ENCODE assay signal across 9 cellular contexts in genomic region chr5:88602584-88602983, GRCh38.
DNase-seq lines count a peak whose midpoint lies in the region; ATAC-seq and TF ChIP-seq lines count a peak whose summit lies in the region.
"Had no signal": no experiment of that assay in that cellular context is flagged by ENCODE, and none has a peak within 500 bp of the region (broad histone marks: within the 10 kb centered on the region; RNA-seq: fewer than 3 reads in every experiment).

No MANE protein-coding gene starts in this region.

- no peak for TF ChIP-seq POLR2A in vagina (IDR thresholded peaks at IDR 0.05)

- no peak for ATAC-seq in activated CD8-positive, alpha-beta memory T cell treated with anti-CD3 and anti-CD28 coated beads, Interleukin-2, amount 10 ng/mL, durations not matched to agents 7 days and 5 days

- TF ChIP-seq CTCF in mammary epithelial cell (conservative IDR thresholded peaks at IDR 0.05 in 1 of 2, IDR thresholded peaks at IDR 0.05 in 1 of 2; ENCODE audit: extremely low read depth in 1 of 2, insufficient read depth in 1 of 2, low read depth in 1 of 2, low read length in 2 of 2) (peak; percentile 47 to 63), vagina (IDR thresholded peaks at IDR 0.05) (no peak), tibial artery (IDR thresholded peaks at IDR 0.05) (no peak)

- H3K9ac ChIP-seq in mammary epithelial cell (ENCODE audit: insufficient read depth, low read length) = no peak overlapping the region

- H3K27ac ChIP-seq in mammary epithelial cell (ENCODE audit: insufficient read depth, low read depth, low read length) (no peak overlapping the region), vagina (no peak overlapping the region), tibial artery (no peak overlapping the region)

- H3K79me2 ChIP-seq in mammary epithelial cell (ENCODE audit: insufficient read depth, low read length) = no peaks in the 10 kb centered on the region

- in situ Hi-C loops in mammary epithelial cell (cut with MboI; ENCODE audit: low sequenced_read_pairs in 2 of 2) = no loop called here

- H3K36me3 Mint-ChIP-seq in activated CD8-positive, alpha-beta memory T cell treated with anti-CD3 and anti-CD28 coated beads, Interleukin-2, amount 10 ng/mL, durations not matched to agents 7 days and 5 days = no peaks in the 10 kb centered on the region

- peak; percentile 54 for DNase-seq in activated CD8-positive, alpha-beta memory T cell treated with anti-CD3 and anti-CD28 coated beads, Interleukin-2, amount 10 ng/mL, durations not matched to agents 7 days and 5 days
- no peak for DNase-seq in activated CD8-positive, alpha-beta memory T cell treated with anti-CD3 and anti-CD28 coated beads for 24 hours
- peak; percentile 49 for DNase-seq in NAMALWA (ENCODE audit: low spot score)
- DNase-seq in mammary epithelial cell = no peak
- DNase-seq in stimulated activated CD4-positive, alpha-beta T cell treated with anti-CD3 and anti-CD28 coated beads, Interleukin-4, amount 100 ng/mL, for 48 hours (ENCODE audit: low read depth in 2 of 2) = peak; percentile 2 to 21
- DNase-seq in vagina (ENCODE audit: extremely low spot score in 2 of 2) = no peak
- DNase-seq in tibial artery = no peak
- no peak for DNase-seq in nucleus accumbens (lab: John Stamatoyannopoulos, UW)
- DNase-seq: NCI-H1694 treated with DMSO at 0.1 percent for 48 hours had no signal

- H3K27me3 Mint-ChIP-seq in activated CD8-positive, alpha-beta memory T cell treated with anti-CD3 and anti-CD28 coated beads, Interleukin-2, amount 10 ng/mL, durations not matched to agents 7 days and 5 days = no peaks in the 10 kb centered on the region

- H3K4me1 ChIP-seq in mammary epithelial cell (ENCODE audit: insufficient read depth, low read length) (no peaks in the 10 kb centered on the region), vagina (no peaks in the 10 kb centered on the region), tibial artery (no peaks in the 10 kb centered on the region)

- no peak overlapping the region for H3K27ac Mint-ChIP-seq in activated CD8-positive, alpha-beta memory T cell treated with anti-CD3 and anti-CD28 coated beads, Interleukin-2, amount 10 ng/mL, durations not matched to agents 7 days and 5 days

- CTCF ChIA-PET in activated CD8-positive, alpha-beta memory T cell treated with anti-CD3 and anti-CD28 coated beads, Interleukin-2, amount 10 ng/mL, durations not matched to agents 7 days and 5 days (lab: Charles Lee) = interaction anchor here (1.3 to 1.4 kb wide), 2 partner anchors 9 to 105 kb away, joined by 3 read pairs; no protein-coding TSS in a partner anchor
- CTCF ChIA-PET in mammary epithelial cell (lab: Charles Lee; ENCODE audit: low non-redundant PET) = no interaction called here

- intact Hi-C loops in mammary epithelial cell (cut with micrococcal nuclease) = loop anchor here (1.0 kb wide), 1 partner anchor 821 kb away; no protein-coding TSS in a partner anchor
- intact Hi-C loops in vagina (cut with DNase I) = no loop called here
- intact Hi-C loops in tibial artery (cut with DNase I; ENCODE audit: low total_unique reads) = no loop called here

- BruUV-seq in mammary epithelial cell (replicated peaks; lab: Mats Ljungman, UMichigan) = no TSS peak

- no peak overlapping the region for H3K4me2 ChIP-seq in mammary epithelial cell (ENCODE audit: insufficient read depth, low read depth, low read length)

- no peaks in the 10 kb centered on the region for H3K36me3 ChIP-seq in mammary epithelial cell (ENCODE audit: insufficient read depth, low read length)
- no peaks in the 10 kb centered on the region for H3K36me3 ChIP-seq in vagina
- H3K36me3 ChIP-seq in tibial artery = no peaks in the 10 kb centered on the region

- H4K20me1 ChIP-seq in mammary epithelial cell (ENCODE audit: insufficient read depth, low read length) = no peaks in the 10 kb centered on the region

- H3K4me3 ChIP-seq in mammary epithelial cell (replicated peaks in 1 of 3; ENCODE audit: insufficient read depth in 1 of 3, low read depth in 2 of 3, low read length in 3 of 3) = no peak overlapping the region
- H3K4me3 ChIP-seq in vagina = no peak overlapping the region
- H3K4me3 ChIP-seq in tibial artery = no peak overlapping the region

- H3K4me3 Mint-ChIP-seq in activated CD8-positive, alpha-beta memory T cell treated with anti-CD3 and anti-CD28 coated beads, Interleukin-2, amount 10 ng/mL, durations not matched to agents 7 days and 5 days = no peak overlapping the region

- H3K9me3 ChIP-seq in mammary epithelial cell (replicated peaks; ENCODE audit: insufficient read depth, low read length) (no peaks in the 10 kb centered on the region), vagina (no peaks in the 10 kb centered on the region), tibial artery (peaks cover 0 to 8% (median 0%) of the 10 kb centered on the region in 3 donors)

- H3K27me3 ChIP-seq in mammary epithelial cell (ENCODE audit: insufficient read depth, low read length) (peaks cover 7% of the 10 kb centered on the region), vagina (no peaks in the 10 kb centered on the region), tibial artery (no peaks in the 10 kb centered on the region)

- 89% methylated on average over 22 of the region's 22 CpGs for WGBS in mammary epithelial cell (ENCODE audit: low coverage, missing lambda C conversion rate)

- dilution Hi-C loops in mammary epithelial cell (cut with HindIII; ENCODE audit: low sequenced_read_pairs) = no loop called here

- H3K4me1 Mint-ChIP-seq in activated CD8-positive, alpha-beta memory T cell treated with anti-CD3 and anti-CD28 coated beads, Interleukin-2, amount 10 ng/mL, durations not matched to agents 7 days and 5 days = no peaks in the 10 kb centered on the region

- no peaks in the 10 kb centered on the region for H3K9me3 Mint-ChIP-seq in activated CD8-positive, alpha-beta memory T cell treated with anti-CD3 and anti-CD28 coated beads, Interleukin-2, amount 10 ng/mL, durations not matched to agents 7 days and 5 days (ENCODE audit: low read depth)

- no peak overlapping the region for H2AFZ ChIP-seq in mammary epithelial cell (ENCODE audit: low read depth, low read length)

Comparison
In these comparisons a context has a peak if more than half of its experiments do, and no peak if none do; other contexts are left out.
1. DNase-seq: peak in activated CD8-positive, alpha-beta memory T cell treated with anti-CD3 and anti-CD28 coated beads, Interleukin-2, amount 10 ng/mL, durations not matched to agents 7 days and 5 days (single experiment), NAMALWA (single experiment) and stimulated activated CD4-positive, alpha-beta T cell treated with anti-CD3 and anti-CD28 coated beads, Interleukin-4, amount 100 ng/mL, for 48 hours (2 of 2); none in activated CD8-positive, alpha-beta memory T cell treated with anti-CD3 and anti-CD28 coated beads for 24 hours (single experiment), mammary epithelial cell (single experiment), vagina (0 of 2), tibial artery (0 of 2) and nucleus accumbens (0 of 56).
2. CTCF ChIP-seq: peak in mammary epithelial cell (2 of 2); none in vagina (0 of 3) and tibial artery (0 of 2).